In the genomic region with DNA sequence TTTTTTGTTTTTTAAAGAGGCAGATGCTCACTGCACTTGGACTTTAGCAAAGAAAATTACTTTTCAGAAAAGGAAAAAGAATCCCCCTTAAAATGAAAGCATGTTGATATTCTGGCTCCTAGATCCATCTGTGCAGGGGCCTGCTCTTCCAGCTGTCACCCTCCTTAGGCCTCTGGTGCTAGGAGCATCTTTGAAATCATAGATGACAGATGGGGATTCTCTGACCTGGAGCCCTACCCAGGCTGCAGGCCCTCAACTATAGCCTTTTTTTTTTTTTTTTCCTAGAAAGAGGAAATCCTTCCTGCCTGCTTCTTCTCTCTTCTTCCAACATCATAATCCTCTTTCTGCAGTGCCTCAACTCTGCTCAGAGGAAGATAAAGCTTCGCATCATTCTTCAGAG, we compare ENCODE assay signal across 16 cellular contexts. TPM values are rescaled to one million over a fixed set of nuclear protein-coding genes. Genes with fewer than 3 reads are reported as not detected.
DNase-seq lines count a peak whose midpoint lies in the region; ATAC-seq and TF ChIP-seq lines count a peak whose summit lies in the region.
"Had no signal": no experiment of that assay in that cellular context is flagged by ENCODE, and none has a peak within 500 bp of the region (broad histone marks: within the 10 kb centered on the region; RNA-seq: fewer than 3 reads in every experiment).

No MANE protein-coding gene starts in this region.

- H2AFZ ChIP-seq in mesenchymal stem cell (ENCODE audit: low read depth, low read length): no peak overlapping the region

- H3K27me3 ChIP-seq in mesenchymal stem cell (ENCODE audit: control insufficient read depth in 1 of 2, insufficient read depth in 1 of 2, low read length in 2 of 2): no peaks in the 10 kb centered on the region
- H3K27me3 ChIP-seq: adrenal gland, uterus had no signal

- H4K91ac ChIP-seq in mesenchymal stem cell (ENCODE audit: low read length): no peak overlapping the region

- H3K4me1 Mint-ChIP-seq in natural killer cell treated with Interleukin-12 subunit alpha and Interleukin-12 subunit beta and Interleukin-15 and Interleukin-18, amount 100 ng/mL, for 72 hours (ENCODE audit: low read depth in 2 of 2): peaks cover 22 to 30% of the 10 kb centered on the region in 2 donors
- no peaks in the 10 kb centered on the region for H3K4me1 Mint-ChIP-seq in natural killer cell
- H3K4me1 Mint-ChIP-seq in stimulated activated effector memory CD8-positive, alpha-beta T cell treated with anti-CD3 and anti-CD28 coated beads, Interleukin-12 subunit alpha, Interleukin-12 subunit beta, amount 100 ng/mL, for 72 hours: peaks cover 34% of the 10 kb centered on the region

- no peak overlapping the region for H2BK15ac ChIP-seq in mesenchymal stem cell (ENCODE audit: low read depth, poor library complexity, severe bottlenecking)

- H4K8ac ChIP-seq in mesenchymal stem cell (ENCODE audit: low read length): no peak overlapping the region

- H3K9me3 ChIP-seq in mesenchymal stem cell (ENCODE audit: control insufficient read depth, low read length): no peaks in the 10 kb centered on the region
- H3K9me3 ChIP-seq: adrenal gland, uterus had no signal

- 50% methylated on average over 1 of the region's 1 CpG for WGBS in mesenchymal stem cell

- no peak overlapping the region for H3K14ac ChIP-seq in mesenchymal stem cell (ENCODE audit: low read length in 2 of 2)

- H3K23ac ChIP-seq in mesenchymal stem cell (ENCODE audit: low read length in 2 of 2): no peak overlapping the region

- H2BK5ac ChIP-seq in mesenchymal stem cell (ENCODE audit: low read depth, low read length, poor library complexity, severe bottlenecking): no peak overlapping the region

- H3K4me2 ChIP-seq in mesenchymal stem cell (ENCODE audit: low read length, poor library complexity, severe bottlenecking): no peak overlapping the region

- peak overlapping the region; percentile 4 to 65 for H3K27ac Mint-ChIP-seq in natural killer cell treated with Interleukin-12 subunit alpha and Interleukin-12 subunit beta and Interleukin-15 and Interleukin-18, amount 100 ng/mL, for 72 hours
- no peak overlapping the region for H3K27ac Mint-ChIP-seq in natural killer cell
- H3K27ac Mint-ChIP-seq in stimulated activated effector memory CD8-positive, alpha-beta T cell treated with anti-CD3 and anti-CD28 coated beads, Interleukin-12 subunit alpha, Interleukin-12 subunit beta, amount 100 ng/mL, for 72 hours: no peak overlapping the region
- H3K27ac Mint-ChIP-seq: activated T-helper 2 cell treated with anti-CD3 and anti-CD28 coated beads, Interferon-gamma antibody, Interleukin-2, Interleukin-4, amounts not matched to agents 10 μg/mL and 5 μg/mL and 100 μg/mL, durations not matched to agents 14 hours and 24 hours and 36 hours; IgD-negative memory B cell had no signal

- no peak overlapping the region for H3K4ac ChIP-seq in mesenchymal stem cell (ENCODE audit: low read depth in 1 of 2, low read length in 2 of 2)

- no peaks in the 10 kb centered on the region for H3K36me3 ChIP-seq in mesenchymal stem cell (ENCODE audit: control insufficient read depth in 1 of 2, insufficient read depth in 2 of 2, low read depth in 1 of 2, low read length in 2 of 2)
- H3K36me3 ChIP-seq: adrenal gland, uterus had no signal

- no peak overlapping the region for H3K4me3 ChIP-seq in mesenchymal stem cell (ENCODE audit: insufficient read depth in 1 of 2, low read depth in 1 of 2, low read length in 2 of 2)
- H3K4me3 ChIP-seq: adrenal gland, uterus had no signal

- no peaks in the 10 kb centered on the region for H3K79me1 ChIP-seq in mesenchymal stem cell (replicated peaks; ENCODE audit: low read length, poor library complexity, severe bottlenecking)

- H3K27ac ChIP-seq in mesenchymal stem cell (ENCODE audit: low read length, poor library complexity, severe bottlenecking): no peak overlapping the region

- TF ChIP-seq CTCF in natural killer cell (IDR thresholded peaks at IDR 0.05): no peak

- H3K9me3 Mint-ChIP-seq in natural killer cell treated with Interleukin-12 subunit alpha and Interleukin-12 subunit beta and Interleukin-15 and Interleukin-18, amount 100 ng/mL, for 72 hours: no peaks in the 10 kb centered on the region
- no peaks in the 10 kb centered on the region for H3K9me3 Mint-ChIP-seq in natural killer cell
- H3K9me3 Mint-ChIP-seq in stimulated activated effector memory CD8-positive, alpha-beta T cell treated with anti-CD3 and anti-CD28 coated beads, Interleukin-12 subunit alpha, Interleukin-12 subunit beta, amount 100 ng/mL, for 72 hours: no peaks in the 10 kb centered on the region
- H3K9me3 Mint-ChIP-seq: activated T-helper 2 cell treated with anti-CD3 and anti-CD28 coated beads, Interferon-gamma antibody, Interleukin-2, Interleukin-4, amounts not matched to agents 10 μg/mL and 5 μg/mL and 100 μg/mL, durations not matched to agents 14 hours and 24 hours and 36 hours; IgD-negative memory B cell had no signal

- no peak for ATAC-seq in natural killer cell treated with Interleukin-12 subunit alpha and Interleukin-12 subunit beta and Interleukin-15 and Interleukin-18, amount 100 ng/mL, for 72 hours
- ATAC-seq in natural killer cell: no peak
- no peak for ATAC-seq in GM21367 (IDR thresholded peaks at IDR 0.05; ENCODE audit: unreplicated experiment)
- no peak for ATAC-seq in stimulated activated effector memory CD8-positive, alpha-beta T cell treated with anti-CD3 and anti-CD28 coated beads, Interleukin-12 subunit alpha, Interleukin-12 subunit beta, amount 100 ng/mL, for 72 hours
- ATAC-seq: sciatic nerve had no signal

- intact Hi-C loops in natural killer cell (cut with micrococcal nuclease): loop anchor here (5.0 kb wide), 1 partner anchor 38 kb away; a partner anchor contains a TSS

- H3K27me3 Mint-ChIP-seq in natural killer cell treated with Interleukin-12 subunit alpha and Interleukin-12 subunit beta and Interleukin-15 and Interleukin-18, amount 100 ng/mL, for 72 hours: peaks cover 0 to 5% of the 10 kb centered on the region in 2 donors
- H3K27me3 Mint-ChIP-seq in natural killer cell (ENCODE audit: low read depth in 2 of 2): peaks cover 0 to 3% of the 10 kb centered on the region in 2 donors
- H3K27me3 Mint-ChIP-seq: IgD-negative memory B cell had no signal

- no peak overlapping the region for H2BK120ac ChIP-seq in mesenchymal stem cell (ENCODE audit: low read depth, low read length)

- H3K36me3 Mint-ChIP-seq in natural killer cell treated with Interleukin-12 subunit alpha and Interleukin-12 subunit beta and Interleukin-15 and Interleukin-18, amount 100 ng/mL, for 72 hours: no peaks in the 10 kb centered on the region
- no peaks in the 10 kb centered on the region for H3K36me3 Mint-ChIP-seq in natural killer cell
- H3K36me3 Mint-ChIP-seq in stimulated activated effector memory CD8-positive, alpha-beta T cell treated with anti-CD3 and anti-CD28 coated beads, Interleukin-12 subunit alpha, Interleukin-12 subunit beta, amount 100 ng/mL, for 72 hours: no peaks in the 10 kb centered on the region

- H2AK5ac ChIP-seq in mesenchymal stem cell (ENCODE audit: low read length, severe bottlenecking): no peak overlapping the region

- H3K4me3 Mint-ChIP-seq in natural killer cell treated with Interleukin-12 subunit alpha and Interleukin-12 subunit beta and Interleukin-15 and Interleukin-18, amount 100 ng/mL, for 72 hours: no peak overlapping the region
- H3K4me3 Mint-ChIP-seq in natural killer cell: no peak overlapping the region
- H3K4me3 Mint-ChIP-seq in stimulated activated effector memory CD8-positive, alpha-beta T cell treated with anti-CD3 and anti-CD28 coated beads, Interleukin-12 subunit alpha, Interleukin-12 subunit beta, amount 100 ng/mL, for 72 hours: no peak overlapping the region

- no peak overlapping the region for H3K9ac ChIP-seq in mesenchymal stem cell (ENCODE audit: low read length)

- no peak overlapping the region for H2BK12ac ChIP-seq in mesenchymal stem cell (ENCODE audit: low read length in 2 of 2)

- no peak overlapping the region for H3K18ac ChIP-seq in mesenchymal stem cell (ENCODE audit: low read depth in 1 of 2, low read length in 2 of 2)

- no peak for DNase-seq in natural killer cell treated with Interleukin-12 subunit alpha and Interleukin-12 subunit beta and Interleukin-15 and Interleukin-18, amount 100 ng/mL, for 72 hours (ENCODE audit: low spot score)
- no peak for DNase-seq in natural killer cell
- peak; percentile 97 for DNase-seq in NCI-H82 (lab: John Stamatoyannopoulos, UW)
- DNase-seq in mesenchymal stem cell: peak; percentile 11
- no peak for DNase-seq in NCI-H526 treated with DMSO at 0.1 percent for 48 hours (lab: John Stamatoyannopoulos, UW)
- no peak for DNase-seq in stimulated activated effector memory CD8-positive, alpha-beta T cell treated with anti-CD3 and anti-CD28 coated beads, Interleukin-12 subunit alpha, Interleukin-12 subunit beta, amount 100 ng/mL, for 72 hours (ENCODE audit: low spot score in 2 of 2)
- no peak for DNase-seq in dedifferentiated amniotic fluid mesenchymal stem cell (ENCODE audit: extremely low spot score)
- DNase-seq: NCI-H2081, NCI-H774, RPMI8226 had no signal

- peaks cover 5% of the 10 kb centered on the region for H3K4me1 ChIP-seq in mesenchymal stem cell (ENCODE audit: control insufficient read depth, insufficient read depth, low read depth, low read length)

RNA-seq across cellular contexts. Expression of a gene that starts 16.3 kb away (rescaled TPM):
- 10 to 100 TPM; 76.9 to 95.1 TPM for total RNA-seq in natural killer cell treated with Interleukin-12 subunit alpha and Interleukin-12 subunit beta and Interleukin-15 and Interleukin-18, amount 100 ng/mL, for 72 hours
- total RNA-seq in natural killer cell: 10 to 100 TPM; 69.3 to 82.9 (median 76.7) TPM
- polyA plus RNA-seq in mesenchymal stem cell (2013, experiment 1 of 2): 10.1 TPM
- 11.1 TPM for polyA plus RNA-seq in mesenchymal stem cell (2013, experiment 2 of 2)

RNA-seq across cellular contexts. Expression of a gene that starts 38.3 kb away (rescaled TPM):
- total RNA-seq in natural killer cell treated with Interleukin-12 subunit alpha and Interleukin-12 subunit beta and Interleukin-15 and Interleukin-18, amount 100 ng/mL, for 72 hours: 100 to 1,000 TPM; 102 to 113 TPM
- total RNA-seq in natural killer cell: 10 to 100 TPM; 42.8 to 46.5 (median 46.5) TPM
- polyA plus RNA-seq in mesenchymal stem cell (2013, experiment 1 of 2): 80.8 TPM
- polyA plus RNA-seq in mesenchymal stem cell (2013, experiment 2 of 2): 89.2 TPM

Comparison
In these comparisons a context has a peak if more than half of its experiments do, and no peak if none do; other contexts are left out.
1. H3K27ac Mint-ChIP-seq: peak in natural killer cell treated with Interleukin-12 subunit alpha and Interleukin-12 subunit beta and Interleukin-15 and Interleukin-18, amount 100 ng/mL, for 72 hours (2 of 2); none in natural killer cell (0 of 2) and stimulated activated effector memory CD8-positive, alpha-beta T cell treated with anti-CD3 and anti-CD28 coated beads, Interleukin-12 subunit alpha, Interleukin-12 subunit beta, amount 100 ng/mL, for 72 hours (single experiment).
2. DNase-seq: peak in NCI-H82 (single experiment) and mesenchymal stem cell (single experiment); none in natural killer cell treated with Interleukin-12 subunit alpha and Interleukin-12 subunit beta and Interleukin-15 and Interleukin-18, amount 100 ng/mL, for 72 hours (single experiment), natural killer cell (single experiment), NCI-H526 treated with DMSO at 0.1 percent for 48 hours (single experiment), stimulated activated effector memory CD8-positive, alpha-beta T cell treated with anti-CD3 and anti-CD28 coated beads, Interleukin-12 subunit alpha, Interleukin-12 subunit beta, amount 100 ng/mL, for 72 hours (0 of 2) and dedifferentiated amniotic fluid mesenchymal stem cell (single experiment).